Comparison of ENCODE assay signal across 22 cellular contexts in the genomic region with DNA sequence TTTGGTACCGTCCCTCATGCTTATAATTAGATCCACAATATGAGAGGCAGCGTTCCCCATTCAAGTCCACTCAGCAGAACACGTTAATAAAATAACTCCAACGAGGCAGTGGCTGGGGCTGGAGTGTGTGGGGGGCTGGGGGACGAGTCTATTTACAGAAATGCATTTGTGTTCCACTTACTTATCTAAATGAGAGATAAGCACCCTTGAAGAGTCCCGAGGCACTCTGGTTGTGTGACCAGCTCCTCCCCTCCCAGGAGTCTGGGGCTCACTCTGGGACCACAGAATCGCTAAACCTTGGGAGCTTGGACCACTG. TPM values are rescaled to one million over a fixed set of nuclear protein-coding genes. Genes with fewer than 3 reads are reported as not detected.
"Had no signal": no experiment of that assay in that cellular context is flagged by ENCODE, and none has a peak within 500 bp of the region (broad histone marks: within the 10 kb centered on the region; RNA-seq: fewer than 3 reads in every experiment).

No MANE protein-coding gene starts in this region.

- H3K4me1 Mint-ChIP-seq: activated CD4-positive, alpha-beta memory T cell treated with anti-CD3 and anti-CD28 coated beads, Interleukin-2, amount 10 ng/mL, durations not matched to agents 7 days and 5 days; activated CD4-positive, alpha-beta T cell treated with anti-CD3 and anti-CD28 coated beads, Interleukin-2, amount 10 ng/mL, durations not matched to agents 24 days and 14 days; activated naive CD4-positive, alpha-beta T cell treated with anti-CD3 and anti-CD28 coated beads, Interleukin-2, amount 10 ng/mL, durations not matched to agents 7 days and 5 days; memory B cell; stimulated activated naive B cell treated with anti-CD40 and anti-IgM and Interleukin-4, amounts not matched to agents 10 μg/mL and 1 μg/mL and 100 μg/mL, for 72 hours had no signal

- H3K27ac Mint-ChIP-seq: activated CD4-positive, alpha-beta memory T cell treated with anti-CD3 and anti-CD28 coated beads, Interleukin-2, amount 10 ng/mL, durations not matched to agents 7 days and 5 days; activated CD4-positive, alpha-beta T cell treated with anti-CD3 and anti-CD28 coated beads, Interleukin-2, amount 10 ng/mL, durations not matched to agents 24 days and 14 days; activated naive CD4-positive, alpha-beta T cell treated with anti-CD3 and anti-CD28 coated beads, Interleukin-2, amount 10 ng/mL, durations not matched to agents 7 days and 5 days; activated T-cell treated with anti-CD3 and anti-CD28 coated beads, Interleukin-2, amount 50 U/mL, for 72 hours; dendritic cell treated with granulocyte-macrophage colony-stimulating factor and Interleukin-4, amounts not matched to agents 40 ng/mL and 50 ng/mL, for 4 days; memory B cell; stimulated activated naive B cell treated with anti-CD40 and anti-IgM and Interleukin-4, amounts not matched to agents 10 μg/mL and 1 μg/mL and 100 μg/mL, for 72 hours had no signal

- H3K9me3 Mint-ChIP-seq: activated CD4-positive, alpha-beta memory T cell treated with anti-CD3 and anti-CD28 coated beads, Interleukin-2, amount 10 ng/mL, durations not matched to agents 7 days and 5 days; activated CD4-positive, alpha-beta T cell treated with anti-CD3 and anti-CD28 coated beads, Interleukin-2, amount 10 ng/mL, durations not matched to agents 24 days and 14 days; activated naive CD4-positive, alpha-beta T cell treated with anti-CD3 and anti-CD28 coated beads, Interleukin-2, amount 10 ng/mL, durations not matched to agents 7 days and 5 days; activated T-cell treated with anti-CD3 and anti-CD28 coated beads, Interleukin-2, amount 50 U/mL, for 72 hours; dendritic cell treated with granulocyte-macrophage colony-stimulating factor and Interleukin-4, amounts not matched to agents 40 ng/mL and 50 ng/mL, for 4 days; memory B cell; stimulated activated naive B cell treated with anti-CD40 and anti-IgM and Interleukin-4, amounts not matched to agents 10 μg/mL and 1 μg/mL and 100 μg/mL, for 72 hours had no signal

- ATAC-seq: activated CD4-positive, CD25-positive, alpha-beta regulatory T cell treated with anti-CD3 and anti-CD28 coated beads, Interleukin-2, amount 50 U/mL, for 24 hours; activated T-cell treated with anti-CD3 and anti-CD28 coated beads, Interleukin-2, amount 50 U/mL, for 72 hours; esophagus mucosa; stimulated activated naive B cell treated with anti-CD40 and anti-IgM and Interleukin-4, amounts not matched to agents 10 μg/mL and 1 μg/mL and 100 μg/mL, for 72 hours had no signal

- H3K4me1 ChIP-seq: sigmoid colon, transverse colon had no signal

- H3K27ac ChIP-seq: sigmoid colon, transverse colon had no signal

- H3K27me3 ChIP-seq: transverse colon had no signal

- H3K27me3 Mint-ChIP-seq: activated CD4-positive, alpha-beta T cell treated with anti-CD3 and anti-CD28 coated beads, Interleukin-2, amount 10 ng/mL, durations not matched to agents 24 days and 14 days; activated naive CD4-positive, alpha-beta T cell treated with anti-CD3 and anti-CD28 coated beads, Interleukin-2, amount 10 ng/mL, durations not matched to agents 7 days and 5 days had no signal

- DNase-seq: activated CD4-positive, alpha-beta memory T cell treated with anti-CD3 and anti-CD28 coated beads, Interleukin-2, amount 10 ng/mL, durations not matched to agents 7 days and 5 days; activated CD4-positive, alpha-beta T cell treated with anti-CD3 and anti-CD28 coated beads, Interleukin-2, amount 10 ng/mL, durations not matched to agents 24 days and 14 days; activated effector memory CD4-positive, alpha-beta T cell treated with Interleukin-2 at 50 U/mL for 16 hours; activated naive CD4-positive, alpha-beta T cell treated with anti-CD3 and anti-CD28 coated beads, Interleukin-2, amount 10 ng/mL, durations not matched to agents 7 days and 5 days; activated T-cell treated with anti-CD3 and anti-CD28 coated beads, Interleukin-2, amount 50 U/mL, for 72 hours; effector CD8-positive, alpha-beta T cell; foreskin melanocyte; glutamatergic neuron; hippocampal formation; nucleus accumbens; sigmoid colon; stimulated activated CD4-positive, alpha-beta T cell treated with anti-CD3 and anti-CD28 coated beads, Interleukin-2, amount 100 ng/mL, for 48 hours; stimulated activated CD8-positive, alpha-beta memory T cell treated with anti-CD3 and anti-CD28 coated beads, Interleukin-4, amount 100 ng/mL, for 48 hours; stimulated activated naive B cell treated with anti-CD40 and anti-IgM and Interleukin-4, amounts not matched to agents 10 μg/mL and 1 μg/mL and 100 μg/mL, for 72 hours; transverse colon had no signal

- H3K4me3 Mint-ChIP-seq: activated CD4-positive, alpha-beta memory T cell treated with anti-CD3 and anti-CD28 coated beads, Interleukin-2, amount 10 ng/mL, durations not matched to agents 7 days and 5 days; activated CD4-positive, alpha-beta T cell treated with anti-CD3 and anti-CD28 coated beads, Interleukin-2, amount 10 ng/mL, durations not matched to agents 24 days and 14 days; activated naive CD4-positive, alpha-beta T cell treated with anti-CD3 and anti-CD28 coated beads, Interleukin-2, amount 10 ng/mL, durations not matched to agents 7 days and 5 days; activated T-cell treated with anti-CD3 and anti-CD28 coated beads, Interleukin-2, amount 50 U/mL, for 72 hours; dendritic cell treated with granulocyte-macrophage colony-stimulating factor and Interleukin-4, amounts not matched to agents 40 ng/mL and 50 ng/mL, for 4 days; memory B cell; stimulated activated naive B cell treated with anti-CD40 and anti-IgM and Interleukin-4, amounts not matched to agents 10 μg/mL and 1 μg/mL and 100 μg/mL, for 72 hours had no signal

- H3K36me3 Mint-ChIP-seq: activated naive CD4-positive, alpha-beta T cell treated with anti-CD3 and anti-CD28 coated beads, Interleukin-2, amount 10 ng/mL, durations not matched to agents 7 days and 5 days; memory B cell; stimulated activated naive B cell treated with anti-CD40 and anti-IgM and Interleukin-4, amounts not matched to agents 10 μg/mL and 1 μg/mL and 100 μg/mL, for 72 hours had no signal

- H3K36me3 ChIP-seq: sigmoid colon, transverse colon had no signal

- H3K4me3 ChIP-seq: sigmoid colon, transverse colon had no signal

RNA-seq across cellular contexts. Expression of a gene that starts 14.6 kb away (rescaled TPM):
- total RNA-seq: activated CD4-positive, alpha-beta memory T cell treated with anti-CD3 and anti-CD28 coated beads, Interleukin-2, amount 10 ng/mL, durations not matched to agents 7 days and 5 days; endothelial cell of umbilical vein; esophagus mucosa; mononuclear cell; T-helper 2 cell treated with Interferon-gamma antibody and Interleukin-4, amounts not matched to agents 100 ng/mL and 5 ng/mL, for 36 hours; transverse colon had no signal
- polyA plus RNA-seq: endothelial cell of umbilical vein had no signal
